1 cellular context compared by ENCODE assay signal in the genomic region with DNA sequence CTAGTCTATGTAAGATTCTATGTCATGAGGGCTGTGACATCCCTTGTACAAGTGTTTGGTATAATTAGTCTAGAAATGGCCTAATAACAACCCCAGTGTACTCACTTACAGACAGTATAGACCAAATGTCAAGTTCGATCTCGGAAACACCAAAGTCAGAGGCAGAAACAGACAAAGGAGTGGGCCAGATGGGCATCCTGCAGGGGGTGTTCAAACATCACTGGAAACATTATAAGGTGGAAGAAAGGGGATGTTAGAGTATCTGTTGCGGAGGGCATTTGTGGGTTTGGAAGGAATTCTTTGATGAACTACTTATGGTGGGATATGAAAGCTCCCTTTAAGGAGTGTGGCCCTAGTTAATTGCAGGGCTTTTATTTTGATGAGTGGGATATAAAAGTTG.
TF ChIP-seq lines count a peak whose summit lies in the region.

No MANE protein-coding gene starts in this region.

TF ChIP-seq in H1, 55 proteins besides CTCF, POLR2A, EP300 and RAD21:
- TF ChIP-seq SAP30 (IDR thresholded peaks at IDR 0.05; ENCODE audit: insufficient read depth, insufficient replicate concordance, low read length) (no peak), GTF2F1 (IDR thresholded peaks at IDR 0.05; ENCODE audit: borderline replicate concordance, low read depth, low read length) (no peak), TAF1 (IDR thresholded peaks at IDR 0.05; ENCODE audit: low read depth, low read length) (no peak), ZNF274 (IDR thresholded peaks at IDR 0.05; ENCODE audit: borderline replicate concordance, extremely low read depth, low read length) (no peak), SUZ12 (IDR thresholded peaks at IDR 0.05; ENCODE audit: low read length) (no peak)
